ENCODE assay signal across 1 cellular context in genomic region chr9:100428871-100429654, GRCh38.
A peak's percentile ranks its signal among the peaks of the same experiment; 100 is the strongest.
TF ChIP-seq lines count a peak whose summit lies in the region.

No MANE protein-coding gene starts in this region.

TF ChIP-seq in K562, 482 proteins besides CTCF, POLR2A, EP300 and RAD21 (continued from another document and continues in another):
- TF ChIP-seq HBP1 (CRISPR knock-in tag; IDR thresholded peaks at IDR 0.05), result no peak
- no peak for TF ChIP-seq HSF4 (CRISPR knock-in tag; IDR thresholded peaks at IDR 0.05; ENCODE audit: borderline replicate concordance)
- TF ChIP-seq TEAD4 (IDR thresholded peaks at IDR 0.05; ENCODE audit: low read length), result 0 out of 2 replicates have a peak, but pooled peaks have one; percentile 25
- no peak for TF ChIP-seq TEAD4 (CRISPR knock-in tag; IDR thresholded peaks at IDR 0.05; ENCODE audit: borderline replicate concordance)
- no peak for TF ChIP-seq BRCA1 (IDR thresholded peaks at IDR 0.05)
- TF ChIP-seq BRCA1 (CRISPR knock-in tag; IDR thresholded peaks at IDR 0.05), result no peak
- peak; percentile 77 for TF ChIP-seq DPF2 (IDR thresholded peaks at IDR 0.05)
- no peak for TF ChIP-seq DIDO1 (tag; IDR thresholded peaks at IDR 0.05; ENCODE audit: low read depth)
- no peak for TF ChIP-seq ZBTB49 (CRISPR knock-in tag; IDR thresholded peaks at IDR 0.05; ENCODE audit: borderline replicate concordance)
- TF ChIP-seq MEF2D (tag; conservative IDR thresholded peaks at IDR 0.05; ENCODE audit: low read depth), result no peak
- peak; percentile 87; the same call in 1 of the 2 replicates for TF ChIP-seq BACH1 (tag; IDR thresholded peaks at IDR 0.05)
- TF ChIP-seq NFIC (IDR thresholded peaks at IDR 0.05), result no peak
- TF ChIP-seq TCF7 (IDR thresholded peaks at IDR 0.05; ENCODE audit: borderline replicate concordance), result no peak
- no peak for TF ChIP-seq BCLAF1 (IDR thresholded peaks at IDR 0.05; ENCODE audit: borderline replicate concordance in 1 of 2, control insufficient read depth in 1 of 2, low read depth in 2 of 2, low read length in 1 of 2)
- TF ChIP-seq FOXA1 (IDR thresholded peaks at IDR 0.05; ENCODE audit: borderline replicate concordance), result no peak
- no peak for TF ChIP-seq ZC3H11A (IDR thresholded peaks at IDR 0.05; ENCODE audit: low read depth, low read length)
- TF ChIP-seq TAF1 (IDR thresholded peaks at IDR 0.05; ENCODE audit: control insufficient read depth, extremely low read depth, insufficient read depth, low read length, severe bottlenecking), result no peak
- TF ChIP-seq MITF (IDR thresholded peaks at IDR 0.05), result no peak
- TF ChIP-seq, protein P1, sequence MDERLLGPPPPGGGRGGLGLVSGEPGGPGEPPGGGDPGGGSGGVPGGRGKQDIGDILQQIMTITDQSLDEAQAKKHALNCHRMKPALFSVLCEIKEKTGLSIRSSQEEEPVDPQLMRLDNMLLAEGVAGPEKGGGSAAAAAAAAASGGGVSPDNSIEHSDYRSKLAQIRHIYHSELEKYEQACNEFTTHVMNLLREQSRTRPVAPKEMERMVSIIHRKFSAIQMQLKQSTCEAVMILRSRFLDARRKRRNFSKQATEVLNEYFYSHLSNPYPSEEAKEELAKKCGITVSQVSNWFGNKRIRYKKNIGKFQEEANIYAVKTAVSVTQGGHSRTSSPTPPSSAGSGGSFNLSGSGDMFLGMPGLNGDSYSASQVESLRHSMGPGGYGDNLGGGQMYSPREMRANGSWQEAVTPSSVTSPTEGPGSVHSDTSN (CRISPR knock-in tag; IDR thresholded peaks at IDR 0.05; ENCODE audit: low read depth), result no peak
- TF ChIP-seq, protein P1 (tag; conservative IDR thresholded peaks at IDR 0.05; ENCODE audit: low read depth), result 0 out of 2 replicates have a peak, but pooled peaks have one; percentile 8
- TF ChIP-seq PHB2 (IDR thresholded peaks at IDR 0.05; ENCODE audit: low read depth), result no peak
- TF ChIP-seq RFX1 (IDR thresholded peaks at IDR 0.05), result no peak
- 0 out of 2 replicates have a peak, but pooled peaks have one; percentile 50 for TF ChIP-seq FOXJ2 (tag; IDR thresholded peaks at IDR 0.05)
- TF ChIP-seq MTA2 (IDR thresholded peaks at IDR 0.05; ENCODE audit: low read depth), result no peak
- no peak for TF ChIP-seq ATF1 (CRISPR knock-in tag; IDR thresholded peaks at IDR 0.05)
- TF ChIP-seq ATF1 (tag; IDR thresholded peaks at IDR 0.05), result 0 out of 2 replicates have a peak, but pooled peaks have one; percentile 24
- TF ChIP-seq ZBTB17 (CRISPR knock-in tag; IDR thresholded peaks at IDR 0.05), result no peak
- TF ChIP-seq, protein P2, sequence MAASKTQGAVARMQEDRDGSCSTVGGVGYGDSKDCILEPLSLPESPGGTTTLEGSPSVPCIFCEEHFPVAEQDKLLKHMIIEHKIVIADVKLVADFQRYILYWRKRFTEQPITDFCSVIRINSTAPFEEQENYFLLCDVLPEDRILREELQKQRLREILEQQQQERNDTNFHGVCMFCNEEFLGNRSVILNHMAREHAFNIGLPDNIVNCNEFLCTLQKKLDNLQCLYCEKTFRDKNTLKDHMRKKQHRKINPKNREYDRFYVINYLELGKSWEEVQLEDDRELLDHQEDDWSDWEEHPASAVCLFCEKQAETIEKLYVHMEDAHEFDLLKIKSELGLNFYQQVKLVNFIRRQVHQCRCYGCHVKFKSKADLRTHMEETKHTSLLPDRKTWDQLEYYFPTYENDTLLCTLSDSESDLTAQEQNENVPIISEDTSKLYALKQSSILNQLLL (CRISPR knock-in tag; IDR thresholded peaks at IDR 0.05; ENCODE audit: borderline replicate concordance), result no peak
- TF ChIP-seq HDAC6 (IDR thresholded peaks at IDR 0.05; ENCODE audit: low read depth, low read length), result no peak
- TF ChIP-seq BDP1 (IDR thresholded peaks at IDR 0.05; ENCODE audit: insufficient read depth, insufficient read length), result no peak
- TF ChIP-seq POLR3A (IDR thresholded peaks at IDR 0.05; ENCODE audit: borderline replicate concordance, extremely low read depth, insufficient read depth, insufficient read length), result no peak
- TF ChIP-seq, protein P3, sequence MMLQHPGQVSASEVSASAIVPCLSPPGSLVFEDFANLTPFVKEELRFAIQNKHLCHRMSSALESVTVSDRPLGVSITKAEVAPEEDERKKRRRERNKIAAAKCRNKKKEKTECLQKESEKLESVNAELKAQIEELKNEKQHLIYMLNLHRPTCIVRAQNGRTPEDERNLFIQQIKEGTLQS (IDR thresholded peaks at IDR 0.05), result peak; percentile 96
- TF ChIP-seq, protein P3 (CRISPR knock-in tag; conservative IDR thresholded peaks at IDR 0.05), result peak; percentile 67; the same call in 1 of the 2 replicates
- no peak for TF ChIP-seq ZNF639 (CRISPR knock-in tag; conservative IDR thresholded peaks at IDR 0.05 in 1 of 2, IDR thresholded peaks at IDR 0.05 in 1 of 2)
- no peak for TF ChIP-seq CXXC5 (CRISPR knock-in tag; IDR thresholded peaks at IDR 0.05)
- TF ChIP-seq ZNF444 (CRISPR knock-in tag; IDR thresholded peaks at IDR 0.05), result no peak
- TF ChIP-seq SLC30A9 (CRISPR knock-in tag; IDR thresholded peaks at IDR 0.05), result no peak
- TF ChIP-seq HEY1 (CRISPR knock-in tag; IDR thresholded peaks at IDR 0.05; ENCODE audit: borderline replicate concordance), result no peak
- TF ChIP-seq POLR2H (tag; IDR thresholded peaks at IDR 0.05; ENCODE audit: low read depth), result no peak
- no peak for TF ChIP-seq ZNF146 (CRISPR knock-in tag; IDR thresholded peaks at IDR 0.05; ENCODE audit: unreplicated experiment)
- no peak for TF ChIP-seq RBM34 (IDR thresholded peaks at IDR 0.05; ENCODE audit: borderline replicate concordance, insufficient read depth, low read length)
- TF ChIP-seq ZNF175 (CRISPR knock-in tag; IDR thresholded peaks at IDR 0.05; ENCODE audit: low read depth), result peak; percentile 72
- TF ChIP-seq, protein P4, sequence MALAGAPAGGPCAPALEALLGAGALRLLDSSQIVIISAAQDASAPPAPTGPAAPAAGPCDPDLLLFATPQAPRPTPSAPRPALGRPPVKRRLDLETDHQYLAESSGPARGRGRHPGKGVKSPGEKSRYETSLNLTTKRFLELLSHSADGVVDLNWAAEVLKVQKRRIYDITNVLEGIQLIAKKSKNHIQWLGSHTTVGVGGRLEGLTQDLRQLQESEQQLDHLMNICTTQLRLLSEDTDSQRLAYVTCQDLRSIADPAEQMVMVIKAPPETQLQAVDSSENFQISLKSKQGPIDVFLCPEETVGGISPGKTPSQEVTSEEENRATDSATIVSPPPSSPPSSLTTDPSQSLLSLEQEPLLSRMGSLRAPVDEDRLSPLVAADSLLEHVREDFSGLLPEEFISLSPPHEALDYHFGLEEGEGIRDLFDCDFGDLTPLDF (CRISPR knock-in tag; IDR thresholded peaks at IDR 0.05), result no peak
- peak; percentile 88 for TF ChIP-seq C11orf30 (IDR thresholded peaks at IDR 0.05; ENCODE audit: low read depth)
- TF ChIP-seq, protein P5, sequence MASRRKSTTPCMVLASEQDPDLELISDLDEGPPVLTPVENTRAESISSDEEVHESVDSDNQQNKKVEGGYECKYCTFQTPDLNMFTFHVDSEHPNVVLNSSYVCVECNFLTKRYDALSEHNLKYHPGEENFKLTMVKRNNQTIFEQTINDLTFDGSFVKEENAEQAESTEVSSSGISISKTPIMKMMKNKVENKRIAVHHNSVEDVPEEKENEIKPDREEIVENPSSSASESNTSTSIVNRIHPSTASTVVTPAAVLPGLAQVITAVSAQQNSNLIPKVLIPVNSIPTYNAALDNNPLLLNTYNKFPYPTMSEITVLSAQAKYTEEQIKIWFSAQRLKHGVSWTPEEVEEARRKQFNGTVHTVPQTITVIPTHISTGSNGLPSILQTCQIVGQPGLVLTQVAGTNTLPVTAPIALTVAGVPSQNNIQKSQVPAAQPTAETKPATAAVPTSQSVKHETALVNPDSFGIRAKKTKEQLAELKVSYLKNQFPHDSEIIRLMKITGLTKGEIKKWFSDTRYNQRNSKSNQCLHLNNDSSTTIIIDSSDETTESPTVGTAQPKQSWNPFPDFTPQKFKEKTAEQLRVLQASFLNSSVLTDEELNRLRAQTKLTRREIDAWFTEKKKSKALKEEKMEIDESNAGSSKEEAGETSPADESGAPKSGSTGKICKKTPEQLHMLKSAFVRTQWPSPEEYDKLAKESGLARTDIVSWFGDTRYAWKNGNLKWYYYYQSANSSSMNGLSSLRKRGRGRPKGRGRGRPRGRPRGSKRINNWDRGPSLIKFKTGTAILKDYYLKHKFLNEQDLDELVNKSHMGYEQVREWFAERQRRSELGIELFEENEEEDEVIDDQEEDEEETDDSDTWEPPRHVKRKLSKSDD (conservative IDR thresholded peaks at IDR 0.05; ENCODE audit: low read length), result no peak
